In the genomic region with DNA sequence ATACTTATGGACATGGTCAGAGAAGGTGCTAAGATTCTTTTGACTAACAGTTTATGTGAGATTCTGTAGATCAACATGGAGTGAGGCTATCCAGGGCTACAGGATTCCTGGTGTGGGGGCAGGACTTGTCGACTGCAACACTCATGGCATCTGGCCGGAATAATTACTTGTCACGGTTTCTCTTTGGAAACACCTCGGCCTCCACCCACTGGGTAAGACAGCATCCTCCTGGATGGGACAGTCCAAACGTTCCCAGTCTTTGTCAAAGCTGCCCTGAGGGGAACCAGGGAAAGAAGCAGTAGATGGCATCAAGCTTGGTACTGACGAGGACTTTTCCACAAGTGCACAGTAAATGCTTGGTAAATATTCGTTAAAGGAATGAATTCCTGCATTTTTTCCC, we compare ENCODE assay signal across 33 cellular contexts.
"Had no signal": no experiment of that assay in that cellular context is flagged by ENCODE, and none has a peak within 500 bp of the region (broad histone marks: within the 10 kb centered on the region; RNA-seq: fewer than 3 reads in every experiment).

No MANE protein-coding gene starts in this region.

- ATAC-seq: activated CD8-positive, alpha-beta T cell treated with anti-CD3 and anti-CD28 coated beads for 36 hours; activated naive CD4-positive, alpha-beta T cell treated with anti-CD3 and anti-CD28 coated beads, Interleukin-2, amount 50 U/mL, for 72 hours; activated T-cell treated with anti-CD3 and anti-CD28 coated beads, Interleukin-2, amount 50 U/mL, for 4 hours; activated T-cell treated with anti-CD3 and anti-CD28 coated beads, Interleukin-2, amount 50 U/mL, for 72 hours; activated T-helper 17 cell treated with anti-CD3 and anti-CD28 coated beads, Interleukin-2, amount 50 U/mL, for 72 hours; body of pancreas had no signal

- H3K27me3 ChIP-seq: body of pancreas, brain microvascular endothelial cell had no signal

- H3K4me3 ChIP-seq: adrenal gland, body of pancreas, breast epithelium had no signal

- H3K9me3 ChIP-seq: adrenal gland, body of pancreas, breast epithelium had no signal

- H3K4me1 ChIP-seq: adrenal gland, breast epithelium had no signal

- DNase-seq: activated B cell treated with CpG ODN at 0.5 μM for 24 hours; activated CD4-positive, alpha-beta memory T cell treated with anti-CD3 and anti-CD28 coated beads for 36 hours; activated CD4-positive, alpha-beta T cell treated with anti-CD3 and anti-CD28 coated beads for 4 hours; activated CD4-positive, alpha-beta T cell treated with anti-CD3 and anti-CD28 coated beads, Interleukin-2, amount 10 ng/mL, durations not matched to agents 24 days and 14 days; activated CD4-positive, alpha-beta T cell treated with anti-CD3 and anti-CD28 coated beads, Interleukin-2, amount 50 U/mL, for 1 hour; activated CD4-positive, alpha-beta T cell treated with anti-CD3 and anti-CD28 coated beads, Interleukin-2, amount 50 U/mL, for 4 hours; activated CD4-positive, CD25-positive, alpha-beta regulatory T cell treated with anti-CD3 and anti-CD28 coated beads, Interleukin-2, amount 50 U/mL, for 72 hours; activated CD8-positive, alpha-beta memory T cell treated with anti-CD3 and anti-CD28 coated beads, Interleukin-2, amount 50 U/mL, for 4 hours; activated CD8-positive, alpha-beta T cell treated with anti-CD3 and anti-CD28 coated beads for 36 hours; activated gamma-delta T cell treated with Interleukin-2 at 50 U/mL for 16 hours; activated naive CD4-positive, alpha-beta T cell; activated naive CD4-positive, alpha-beta T cell treated with anti-CD3 and anti-CD28 coated beads for 36 hours; activated naive CD4-positive, alpha-beta T cell treated with anti-CD3 and anti-CD28 coated beads, Interleukin-2, amount 50 U/mL, for 16 hours; activated naive CD8-positive, alpha-beta T cell treated with anti-CD3 and anti-CD28 coated beads for 36 hours; activated T-cell treated with anti-CD3 and anti-CD28 coated beads for 4 hours; activated T-cell treated with anti-CD3 and anti-CD28 coated beads, Interleukin-2, amount 50 U/mL, for 1 hour; activated T-cell treated with anti-CD3 and anti-CD28 coated beads, Interleukin-2, amount 50 U/mL, for 4 hours; activated T-cell treated with anti-CD3 and anti-CD28 coated beads, Interleukin-2, amount 50 U/mL, for 72 hours; adrenal gland; amniotic stem cell; aorta; body of pancreas; brain microvascular endothelial cell; caudate nucleus; cerebellar nuclear complex; SW 1271; T-helper 1 cell; T-helper 2 cell; T-helper 9 cell had no signal

- H3K36me3 ChIP-seq: adrenal gland, brain microvascular endothelial cell, breast epithelium had no signal

- H3K27ac ChIP-seq: adrenal gland, body of pancreas, brain microvascular endothelial cell, breast epithelium, VCaP had no signal
